32 cellular contexts compared by ENCODE assay signal in the genomic region with DNA sequence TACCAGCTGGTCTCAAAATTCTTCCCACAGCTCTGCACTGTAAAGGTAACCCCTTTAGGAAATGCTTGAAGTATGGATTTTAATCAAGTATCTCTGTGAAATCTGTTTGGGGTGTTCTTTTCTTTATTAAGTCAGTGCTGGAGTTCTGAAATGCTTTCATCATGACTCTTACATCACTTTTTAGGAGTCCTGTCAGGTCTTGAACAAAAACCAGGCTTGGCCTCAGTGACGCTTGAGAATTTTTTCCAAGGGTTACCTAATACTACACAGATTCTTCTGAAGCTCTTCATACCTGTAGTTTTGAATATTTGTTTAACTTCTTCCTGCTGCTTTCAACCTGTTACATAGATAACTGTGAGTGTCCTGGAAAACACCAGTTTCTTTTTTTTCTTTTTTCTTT. TPM values are rescaled to one million over a fixed set of nuclear protein-coding genes. Genes with fewer than 3 reads are reported as not detected.
DNase-seq lines count a peak whose midpoint lies in the region; ATAC-seq and TF ChIP-seq lines count a peak whose summit lies in the region.
"Had no signal": no experiment of that assay in that cellular context is flagged by ENCODE, and none has a peak within 500 bp of the region (broad histone marks: within the 10 kb centered on the region; RNA-seq: fewer than 3 reads in every experiment).

No MANE protein-coding gene starts in this region.

- no peaks in the 10 kb centered on the region for H3K27me3 Mint-ChIP-seq in Caco-2 (ENCODE audit: insufficient read depth, unreplicated experiment)
- no peaks in the 10 kb centered on the region for H3K27me3 Mint-ChIP-seq in mesothelial cell of epicardium (ENCODE audit: low read depth)
- no peaks in the 10 kb centered on the region for H3K27me3 Mint-ChIP-seq in chondrocyte (ENCODE audit: low read depth)
- H3K27me3 Mint-ChIP-seq: activated naive CD4-positive, alpha-beta T cell treated with anti-CD3 and anti-CD28 coated beads, Interleukin-2, amount 50 U/mL, for 24 hours; CD4-positive, alpha-beta T cell had no signal

- H3K27ac Mint-ChIP-seq in Caco-2 (ENCODE audit: unreplicated experiment) (peak overlapping the region; percentile 47), mesothelial cell of epicardium (peak overlapping the region; percentile 94), chondrocyte (ENCODE audit: unreplicated experiment) (no peak overlapping the region)
- H3K27ac Mint-ChIP-seq: activated naive CD4-positive, alpha-beta T cell treated with anti-CD3 and anti-CD28 coated beads, Interleukin-2, amount 50 U/mL, for 24 hours; CD4-positive, alpha-beta T cell; immature natural killer cell; T-helper 2 cell treated with Interferon-gamma antibody and Interleukin-4, amounts not matched to agents 5 μg/mL and 100 μg/mL, for 36 hours had no signal

- TF ChIP-seq CTCF in Caco-2 (IDR thresholded peaks at IDR 0.05; ENCODE audit: insufficient read depth in 1 of 2, low read depth in 1 of 2, low read length in 1 of 2, severe bottlenecking in 1 of 2, unreplicated experiment in 1 of 2) (no peak), epithelial cell of esophagus (IDR thresholded peaks at IDR 0.05; ENCODE audit: insufficient read depth, low read depth, low read length, missing control alignments) (no peak), mesothelial cell of epicardium (IDR thresholded peaks at IDR 0.05; ENCODE audit: unreplicated experiment) (no peak), chondrocyte (IDR thresholded peaks at IDR 0.05) (no peak), WERI-Rb-1 (IDR thresholded peaks at IDR 0.05; ENCODE audit: low read depth, low read length) (no peak)

- H3K4me3 ChIP-seq in Caco-2 (ENCODE audit: low read depth, low read length) = no peak overlapping the region
- no peak overlapping the region for H3K4me3 ChIP-seq in epithelial cell of esophagus (ENCODE audit: low read length)
- no peak overlapping the region for H3K4me3 ChIP-seq in WERI-Rb-1 (ENCODE audit: low read depth, low read length)
- H3K4me3 ChIP-seq: esophagus muscularis mucosa, gastroesophageal sphincter, GM23338, MG63, PC-9, right atrium auricular region had no signal

- peaks cover 15% of the 10 kb centered on the region for H3K4me1 Mint-ChIP-seq in Caco-2 (ENCODE audit: low read depth, unreplicated experiment)
- peaks cover 40% of the 10 kb centered on the region for H3K4me1 Mint-ChIP-seq in mesothelial cell of epicardium
- H3K4me1 Mint-ChIP-seq in chondrocyte (ENCODE audit: low read depth) = peaks cover 12% of the 10 kb centered on the region
- H3K4me1 Mint-ChIP-seq: activated naive CD4-positive, alpha-beta T cell treated with anti-CD3 and anti-CD28 coated beads, Interleukin-2, amount 50 U/mL, for 24 hours; immature natural killer cell; neural crest cell had no signal

- peak in 1 of 2 experiments; percentile 34 for DNase-seq in Caco-2
- DNase-seq in epithelial cell of esophagus (ENCODE audit: low read depth) = peak; percentile 95
- DNase-seq in mesothelial cell of epicardium (ENCODE audit: low spot score in 2 of 2, unreplicated experiment in 2 of 2) = no peak
- DNase-seq in chondrocyte (ENCODE audit: low spot score) = no peak
- no peak for DNase-seq in activated CD4-positive, alpha-beta T cell treated with anti-CD3 and anti-CD28 coated beads, Interleukin-2, amount 50 U/mL, for 48 hours
- no peak for DNase-seq in COLO668 (lab: John Stamatoyannopoulos, UW; ENCODE audit: unreplicated experiment)
- DNase-seq in WERI-Rb-1 = no peak
- DNase-seq: activated CD4-positive, alpha-beta T cell treated with anti-CD3 and anti-CD28 coated beads for 4 hours; activated CD8-positive, alpha-beta memory T cell treated with anti-CD3 and anti-CD28 coated beads for 24 hours; AML-193; CD4-positive, alpha-beta T cell; hippocampal formation; immature natural killer cell; KG1; mesendoderm; NCI-H1105 treated with DMSO at 0.1 percent for 48 hours; NCI-H1930; NCI-H526 treated with DMSO at 0.1 percent for 48 hours; PC-9; SHP77; stimulated activated CD4-positive, alpha-beta T cell treated with anti-CD3 and anti-CD28 coated beads, Interleukin-1b, Interleukin-23, amount 100 ng/mL, for 48 hours; stimulated activated naive CD8-positive, alpha-beta T cell treated with anti-CD3 and anti-CD28 coated beads, Interleukin-15, Interleukin-2, amounts not matched to agents 100 U/mL and 50 U/mL, for 24 hours had no signal

- H3K9me3 Mint-ChIP-seq in Caco-2 (ENCODE audit: unreplicated experiment) (no peaks in the 10 kb centered on the region), mesothelial cell of epicardium (no peaks in the 10 kb centered on the region), chondrocyte (ENCODE audit: low read depth) (no peaks in the 10 kb centered on the region)
- H3K9me3 Mint-ChIP-seq: activated naive CD4-positive, alpha-beta T cell treated with anti-CD3 and anti-CD28 coated beads, Interleukin-2, amount 50 U/mL, for 24 hours; CD4-positive, alpha-beta T cell; GM23338; immature natural killer cell; neural crest cell; T-helper 2 cell treated with Interferon-gamma antibody and Interleukin-4, amounts not matched to agents 5 μg/mL and 100 μg/mL, for 36 hours had no signal

- CTCF ChIA-PET in Caco-2 (lab: Charles Lee) = interaction anchor here (0.5 to 1.2 kb wide), 5 partner anchors 51 to 144 kb away, joined by 3 to 4 read pairs (median 3); no protein-coding TSS in a partner anchor

- BruUV-seq in Caco-2 (replicated peaks; lab: Mats Ljungman, UMichigan) = no TSS peak

- H3K9me3 ChIP-seq in Caco-2 (no peaks in the 10 kb centered on the region), WERI-Rb-1 (ENCODE audit: severe bottlenecking) (no peaks in the 10 kb centered on the region)
- H3K9me3 ChIP-seq: esophagus muscularis mucosa, gastroesophageal sphincter, MG63, right atrium auricular region had no signal

- H3K36me3 Mint-ChIP-seq in Caco-2 (ENCODE audit: insufficient read depth, unreplicated experiment) (peaks cover 42% of the 10 kb centered on the region), mesothelial cell of epicardium (peaks cover 18% of the 10 kb centered on the region), chondrocyte (ENCODE audit: low read depth) (peaks cover 18% of the 10 kb centered on the region)

- no peaks in the 10 kb centered on the region for H3K36me3 ChIP-seq in Caco-2 (ENCODE audit: control insufficient read depth, insufficient read depth, low read length)
- peaks cover 2% of the 10 kb centered on the region; the same call in 1 of the 2 replicates for H3K36me3 ChIP-seq in WERI-Rb-1

- no peak overlapping the region for H3K27ac ChIP-seq in WERI-Rb-1
- H3K27ac ChIP-seq: esophagus muscularis mucosa, gastroesophageal sphincter, PC-9, right atrium auricular region had no signal

- no peaks in the 10 kb centered on the region; the same call in 1 of the 2 replicates for H3K4me1 ChIP-seq in Caco-2
- H3K4me1 ChIP-seq: esophagus muscularis mucosa, gastroesophageal sphincter, right atrium auricular region had no signal

- no peak overlapping the region for H3K4me3 Mint-ChIP-seq in Caco-2 (ENCODE audit: unreplicated experiment)
- H3K4me3 Mint-ChIP-seq in mesothelial cell of epicardium = no peak overlapping the region
- H3K4me3 Mint-ChIP-seq in chondrocyte (ENCODE audit: unreplicated experiment) = no peak overlapping the region
- H3K4me3 Mint-ChIP-seq: activated naive CD4-positive, alpha-beta T cell treated with anti-CD3 and anti-CD28 coated beads, Interleukin-2, amount 50 U/mL, for 24 hours; CD4-positive, alpha-beta T cell; GM23338; immature natural killer cell; neural crest cell; T-helper 2 cell treated with Interferon-gamma antibody and Interleukin-4, amounts not matched to agents 5 μg/mL and 100 μg/mL, for 36 hours had no signal

- POLR2A ChIA-PET in Caco-2 (lab: Charles Lee) = interaction anchor here (0.6 to 1.0 kb wide), 5 partner anchors 45 to 1708 kb away, joined by 3 to 9 read pairs (median 3); partner anchors contain the start of genes SPATS2 and TROAP

- intact Hi-C loops in Caco-2 (cut with micrococcal nuclease; ENCODE audit: unreplicated experiment) = no loop called here

- peak; percentile 58 for ATAC-seq in SK-N-SH treated with all-trans-retinoic acid at 6 μM for 48 hours
- ATAC-seq: gastroesophageal sphincter; GM23338; left lobe of liver; stimulated activated naive CD8-positive, alpha-beta T cell treated with anti-CD3 and anti-CD28 coated beads, Interleukin-15, Interleukin-2, amounts not matched to agents 100 U/mL and 50 U/mL, for 24 hours had no signal

- H3K27me3 ChIP-seq in Caco-2 (replicated peaks; ENCODE audit: control insufficient read depth, insufficient read depth, low read length) (no peaks in the 10 kb centered on the region), WERI-Rb-1 (ENCODE audit: insufficient read depth, low read depth, severe bottlenecking) (no peaks in the 10 kb centered on the region)
- H3K27me3 ChIP-seq: esophagus muscularis mucosa, gastroesophageal sphincter, MG63, right atrium auricular region had no signal

TF ChIP-seq in SK-N-SH treated with all-trans-retinoic acid at 6 μM for 48 hours, 23 proteins besides CTCF, POLR2A, EP300 and RAD21 (continues in another document):
- TF ChIP-seq, protein P1, sequence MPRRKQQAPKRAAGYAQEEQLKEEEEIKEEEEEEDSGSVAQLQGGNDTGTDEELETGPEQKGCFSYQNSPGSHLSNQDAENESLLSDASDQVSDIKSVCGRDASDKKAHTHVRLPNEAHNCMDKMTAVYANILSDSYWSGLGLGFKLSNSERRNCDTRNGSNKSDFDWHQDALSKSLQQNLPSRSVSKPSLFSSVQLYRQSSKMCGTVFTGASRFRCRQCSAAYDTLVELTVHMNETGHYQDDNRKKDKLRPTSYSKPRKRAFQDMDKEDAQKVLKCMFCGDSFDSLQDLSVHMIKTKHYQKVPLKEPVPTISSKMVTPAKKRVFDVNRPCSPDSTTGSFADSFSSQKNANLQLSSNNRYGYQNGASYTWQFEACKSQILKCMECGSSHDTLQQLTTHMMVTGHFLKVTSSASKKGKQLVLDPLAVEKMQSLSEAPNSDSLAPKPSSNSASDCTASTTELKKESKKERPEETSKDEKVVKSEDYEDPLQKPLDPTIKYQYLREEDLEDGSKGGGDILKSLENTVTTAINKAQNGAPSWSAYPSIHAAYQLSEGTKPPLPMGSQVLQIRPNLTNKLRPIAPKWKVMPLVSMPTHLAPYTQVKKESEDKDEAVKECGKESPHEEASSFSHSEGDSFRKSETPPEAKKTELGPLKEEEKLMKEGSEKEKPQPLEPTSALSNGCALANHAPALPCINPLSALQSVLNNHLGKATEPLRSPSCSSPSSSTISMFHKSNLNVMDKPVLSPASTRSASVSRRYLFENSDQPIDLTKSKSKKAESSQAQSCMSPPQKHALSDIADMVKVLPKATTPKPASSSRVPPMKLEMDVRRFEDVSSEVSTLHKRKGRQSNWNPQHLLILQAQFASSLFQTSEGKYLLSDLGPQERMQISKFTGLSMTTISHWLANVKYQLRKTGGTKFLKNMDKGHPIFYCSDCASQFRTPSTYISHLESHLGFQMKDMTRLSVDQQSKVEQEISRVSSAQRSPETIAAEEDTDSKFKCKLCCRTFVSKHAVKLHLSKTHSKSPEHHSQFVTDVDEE (CRISPR knock-in tag; IDR thresholded peaks at IDR 0.05) = no peak
- TF ChIP-seq ZC3H10 (CRISPR knock-in tag; IDR thresholded peaks at IDR 0.05) = no peak

RNA-seq across cellular contexts. Expression of gene KCNH3, which starts 47.0 kb away (rescaled TPM):
- total RNA-seq in Caco-2 (2022) = 0.16 and 0.27 TPM in 2 replicates
- total RNA-seq in mesothelial cell of epicardium = 1.8 to 2.5 TPM (median 2.3 TPM) in 3 replicates
- 0.10 to 0.27 TPM in 2 of 3 replicates, not detected in the other for total RNA-seq in chondrocyte
- total RNA-seq: PC-9 had no signal
